In genomic region chr15:57227181-57227580, GRCh38 we compare ENCODE assay signal across 32 cellular contexts.
DNase-seq lines count a peak whose midpoint lies in the region; ATAC-seq and TF ChIP-seq lines count a peak whose summit lies in the region.
"Had no signal": no experiment of that assay in that cellular context is flagged by ENCODE, and none has a peak within 500 bp of the region (broad histone marks: within the 10 kb centered on the region; RNA-seq: fewer than 3 reads in every experiment).

No MANE protein-coding gene starts in this region.

- POLR2A ChIA-PET in activated CD4-positive, alpha-beta memory T cell treated with anti-CD3 and anti-CD28 coated beads for 36 hours (lab: Charles Lee) = no interaction called here

- peak overlapping the region; percentile 5 for H3K27ac Mint-ChIP-seq in type B pancreatic cell
- H3K27ac Mint-ChIP-seq in activated CD4-positive, alpha-beta memory T cell treated with anti-CD3 and anti-CD28 coated beads for 36 hours = no peak overlapping the region
- H3K27ac Mint-ChIP-seq: activated CD8-positive, alpha-beta T cell treated with anti-CD3 and anti-CD28 coated beads, Interleukin-2, amount 10 ng/mL, durations not matched to agents 7 days and 5 days; activated naive CD8-positive, alpha-beta T cell treated with anti-CD3 and anti-CD28 coated beads, Interleukin-2, amount 50 U/mL, for 24 hours had no signal

- H3K4me1 Mint-ChIP-seq in type B pancreatic cell (ENCODE audit: unreplicated experiment) = peaks cover 33% of the 10 kb centered on the region
- peaks cover 15% of the 10 kb centered on the region for H3K4me1 Mint-ChIP-seq in activated CD4-positive, alpha-beta memory T cell treated with anti-CD3 and anti-CD28 coated beads for 36 hours (ENCODE audit: low read depth)

- H3K9me3 Mint-ChIP-seq in type B pancreatic cell = no peaks in the 10 kb centered on the region
- no peaks in the 10 kb centered on the region for H3K9me3 Mint-ChIP-seq in activated CD4-positive, alpha-beta memory T cell treated with anti-CD3 and anti-CD28 coated beads for 36 hours
- H3K9me3 Mint-ChIP-seq: activated naive CD8-positive, alpha-beta T cell treated with anti-CD3 and anti-CD28 coated beads, Interleukin-2, amount 50 U/mL, for 24 hours; GM23338 had no signal

- H3K27ac ChIP-seq in SK-N-MC (no peak overlapping the region), gastrocnemius medialis (no peak overlapping the region)
- H3K27ac ChIP-seq: BLaER1, left ventricle myocardium inferior, neutrophil, PC-9, psoas muscle, stomach, tibial artery had no signal

- in situ Hi-C loops in gastrocnemius medialis (cut with MboI; ENCODE audit: low sequenced_read_pairs in 4 of 4) = no loop called here

- no peaks in the 10 kb centered on the region for H3K9me3 ChIP-seq in SK-N-MC (ENCODE audit: low read depth, low read length)
- no peaks in the 10 kb centered on the region for H3K9me3 ChIP-seq in gastrocnemius medialis
- H3K9me3 ChIP-seq: BLaER1, Caco-2, left ventricle myocardium inferior, neutrophil, psoas muscle, stomach, tibial artery had no signal

- H3K36me3 ChIP-seq in SK-N-MC (ENCODE audit: insufficient read depth, low read length) (peaks cover 3% of the 10 kb centered on the region), gastrocnemius medialis (no peaks in the 10 kb centered on the region)
- H3K36me3 ChIP-seq: neutrophil had no signal

- H3K4me1 ChIP-seq in gastrocnemius medialis = peaks cover 20 to 23% of the 10 kb centered on the region in 2 donors
- H3K4me1 ChIP-seq: Caco-2 had no signal

- CTCF ChIA-PET in activated CD4-positive, alpha-beta memory T cell treated with anti-CD3 and anti-CD28 coated beads for 36 hours (lab: Charles Lee) = no interaction called here

- H3K4me3 ChIP-seq in SK-N-MC (peak overlapping the region; percentile 67), gastrocnemius medialis (no peak overlapping the region)
- H3K4me3 ChIP-seq: BLaER1, GM23338, left ventricle myocardium inferior, PC-9, psoas muscle, stomach, tibial artery had no signal

- TF ChIP-seq CTCF in type B pancreatic cell (conservative IDR thresholded peaks at IDR 0.05) = no peak
- TF ChIP-seq CTCF in gastrocnemius medialis (IDR thresholded peaks at IDR 0.05 in 4 of 5, conservative IDR thresholded peaks at IDR 0.05 in 1 of 5) = no peak

- no peaks in the 10 kb centered on the region for H3K27me3 Mint-ChIP-seq in type B pancreatic cell
- no peaks in the 10 kb centered on the region for H3K27me3 Mint-ChIP-seq in activated CD4-positive, alpha-beta memory T cell treated with anti-CD3 and anti-CD28 coated beads for 36 hours
- H3K27me3 Mint-ChIP-seq: activated naive CD8-positive, alpha-beta T cell treated with anti-CD3 and anti-CD28 coated beads, Interleukin-2, amount 50 U/mL, for 24 hours had no signal

- H3K36me3 Mint-ChIP-seq in type B pancreatic cell = peaks cover 4% of the 10 kb centered on the region
- no peaks in the 10 kb centered on the region for H3K36me3 Mint-ChIP-seq in activated CD4-positive, alpha-beta memory T cell treated with anti-CD3 and anti-CD28 coated beads for 36 hours

- H3K4me3 Mint-ChIP-seq in type B pancreatic cell = peak overlapping the region; percentile 26
- H3K4me3 Mint-ChIP-seq in activated CD4-positive, alpha-beta memory T cell treated with anti-CD3 and anti-CD28 coated beads for 36 hours = no peak overlapping the region
- H3K4me3 Mint-ChIP-seq: activated CD8-positive, alpha-beta T cell treated with anti-CD3 and anti-CD28 coated beads, Interleukin-2, amount 10 ng/mL, durations not matched to agents 7 days and 5 days; activated naive CD8-positive, alpha-beta T cell treated with anti-CD3 and anti-CD28 coated beads, Interleukin-2, amount 50 U/mL, for 24 hours; GM23338 had no signal

- DNase-seq in NCI-H2171 treated with DMSO at 0.1 percent for 48 hours (lab: John Stamatoyannopoulos, UW) (peak; percentile 40), NCI-H2171 (lab: John Stamatoyannopoulos, UW) (no peak), SK-N-MC (ENCODE audit: low read depth, low spot score) (no peak), fibroblast of peridontal ligament (ENCODE audit: extremely low read depth) (peak; percentile 33), type B pancreatic cell (ENCODE audit: extremely low spot score, unreplicated experiment) (no peak), gastrocnemius medialis (no peak), AG20443 (ENCODE audit: low spot score) (no peak)
- no peak for DNase-seq in activated CD4-positive, alpha-beta memory T cell treated with anti-CD3 and anti-CD28 coated beads for 36 hours
- DNase-seq: activated CD4-positive, CD25-positive, alpha-beta regulatory T cell treated with anti-CD3 and anti-CD28 coated beads, Interleukin-2, amount 50 U/mL, for 72 hours; activated CD8-positive, alpha-beta T cell treated with anti-CD3 and anti-CD28 coated beads, Interleukin-2, amount 10 ng/mL, durations not matched to agents 7 days and 5 days; activated effector memory CD4-positive, alpha-beta T cell treated with Interleukin-2 at 50 U/mL for 16 hours; activated naive CD8-positive, alpha-beta T cell treated with anti-CD3 and anti-CD28 coated beads, Interleukin-2, amount 50 U/mL, for 24 hours; activated T-cell treated with anti-CD3 and anti-CD28 coated beads for 4 hours; Caco-2; DMS79; effector CD4-positive, alpha-beta T cell; erythroblast; GF-D8; KG1; left ventricle myocardium inferior; NCI-H187; NCI-H226; PC-9; psoas muscle; SIG-M5; stimulated activated CD8-positive, alpha-beta memory T cell treated with anti-CD3 and anti-CD28 coated beads, Interleukin-4, amount 100 ng/mL, for 48 hours; stomach; T-helper 1 cell; tibial artery had no signal

- intact Hi-C loops in gastrocnemius medialis (cut with DNase I; ENCODE audit: low total_unique reads) = no loop called here
- intact Hi-C loops in activated CD4-positive, alpha-beta memory T cell treated with anti-CD3 and anti-CD28 coated beads for 36 hours (cut with micrococcal nuclease) = no loop called here

- ATAC-seq in gastrocnemius medialis = no peak
- ATAC-seq: activated CD8-positive, alpha-beta T cell treated with anti-CD3 and anti-CD28 coated beads, Interleukin-2, amount 10 ng/mL, durations not matched to agents 7 days and 5 days; activated naive CD8-positive, alpha-beta T cell treated with anti-CD3 and anti-CD28 coated beads, Interleukin-2, amount 50 U/mL, for 24 hours; GM23338; psoas muscle had no signal

- H3K27me3 ChIP-seq in gastrocnemius medialis = no peaks in the 10 kb centered on the region
- H3K27me3 ChIP-seq: BLaER1, neutrophil, stomach, tibial artery had no signal

- H3K9ac ChIP-seq in SK-N-MC (ENCODE audit: insufficient read length) = no peak overlapping the region
- H3K9ac ChIP-seq: BLaER1 had no signal

- TF ChIP-seq POLR2A in gastrocnemius medialis (IDR thresholded peaks at IDR 0.05) = no peak

Comparison
In these comparisons a context has a peak if more than half of its experiments do, and no peak if none do; other contexts are left out.
1. DNase-seq: peak in NCI-H2171 treated with DMSO at 0.1 percent for 48 hours (single experiment) and fibroblast of peridontal ligament (single experiment); none in NCI-H2171 (single experiment), SK-N-MC (single experiment), type B pancreatic cell (single experiment), gastrocnemius medialis (0 of 2), activated CD4-positive, alpha-beta memory T cell treated with anti-CD3 and anti-CD28 coated beads for 36 hours (single experiment) and AG20443 (single experiment).